8 cellular contexts compared by ENCODE assay signal in genomic region chr9:100411472-100412270, GRCh38. TPM values are rescaled to one million over a fixed set of nuclear protein-coding genes. Genes with fewer than 3 reads are reported as not detected.
DNase-seq lines count a peak whose midpoint lies in the region; ATAC-seq and TF ChIP-seq lines count a peak whose summit lies in the region.

No MANE protein-coding gene starts in this region.

- peaks cover 12% of the 10 kb centered on the region for H3K4me1 Mint-ChIP-seq in activated CD4-positive, alpha-beta T cell treated with anti-CD3 and anti-CD28 coated beads, Interleukin-2, amount 10 ng/mL, durations not matched to agents 24 days and 14 days
- peaks cover 37% of the 10 kb centered on the region for H3K4me1 Mint-ChIP-seq in dendritic cell treated with granulocyte-macrophage colony-stimulating factor and Interleukin-4, amounts not matched to agents 40 ng/mL and 50 ng/mL, for 4 days (ENCODE audit: low read depth)

- peaks cover 16% of the 10 kb centered on the region for H3K9me3 Mint-ChIP-seq in activated CD4-positive, alpha-beta T cell treated with anti-CD3 and anti-CD28 coated beads, Interleukin-2, amount 10 ng/mL, durations not matched to agents 24 days and 14 days
- H3K9me3 Mint-ChIP-seq in dendritic cell treated with granulocyte-macrophage colony-stimulating factor and Interleukin-4, amounts not matched to agents 40 ng/mL and 50 ng/mL, for 4 days: peaks cover 9% of the 10 kb centered on the region

- H3K27me3 Mint-ChIP-seq in activated CD4-positive, alpha-beta T cell treated with anti-CD3 and anti-CD28 coated beads, Interleukin-2, amount 10 ng/mL, durations not matched to agents 24 days and 14 days: peaks cover 19% of the 10 kb centered on the region
- peaks cover 8% of the 10 kb centered on the region for H3K27me3 Mint-ChIP-seq in dendritic cell treated with granulocyte-macrophage colony-stimulating factor and Interleukin-4, amounts not matched to agents 40 ng/mL and 50 ng/mL, for 4 days

- H3K36me3 Mint-ChIP-seq in activated CD4-positive, alpha-beta T cell treated with anti-CD3 and anti-CD28 coated beads, Interleukin-2, amount 10 ng/mL, durations not matched to agents 24 days and 14 days (ENCODE audit: low read depth): no peaks in the 10 kb centered on the region
- no peaks in the 10 kb centered on the region for H3K36me3 Mint-ChIP-seq in dendritic cell treated with granulocyte-macrophage colony-stimulating factor and Interleukin-4, amounts not matched to agents 40 ng/mL and 50 ng/mL, for 4 days (ENCODE audit: low read depth)

- peak overlapping the region; percentile 80 for H3K27ac Mint-ChIP-seq in activated CD4-positive, alpha-beta T cell treated with anti-CD3 and anti-CD28 coated beads, Interleukin-2, amount 10 ng/mL, durations not matched to agents 24 days and 14 days
- H3K27ac Mint-ChIP-seq in dendritic cell treated with granulocyte-macrophage colony-stimulating factor and Interleukin-4, amounts not matched to agents 40 ng/mL and 50 ng/mL, for 4 days: peak overlapping the region; percentile 73

- peak; percentile 100 for ATAC-seq in GM19035 (IDR thresholded peaks at IDR 0.05; ENCODE audit: unreplicated experiment)
- peak; percentile 100 for ATAC-seq in HG03342 (IDR thresholded peaks at IDR 0.05; ENCODE audit: unreplicated experiment)
- peak; percentile 100 for ATAC-seq in left lobe of liver

- DNase-seq in AG09319 (ENCODE audit: extremely low read depth, low read depth) (peak; percentile 57), NCI-H460 (ENCODE audit: extremely low read depth, low read depth) (peak; percentile 95), left lobe of liver (ENCODE audit: low spot score) (peak; percentile 83)
- peak; percentile 96 for DNase-seq in activated CD4-positive, alpha-beta T cell treated with anti-CD3 and anti-CD28 coated beads, Interleukin-2, amount 10 ng/mL, durations not matched to agents 24 days and 14 days
- peak; percentile 89 for DNase-seq in stimulated activated CD4-positive, alpha-beta T cell treated with anti-CD3 and anti-CD28 coated beads, Interleukin-1b, Interleukin-23, amount 100 ng/mL, for 48 hours

- no peak for TF ChIP-seq CTCF in AG09319 (IDR thresholded peaks at IDR 0.05; ENCODE audit: low read depth, low read length)

- intact Hi-C loops in activated CD4-positive, alpha-beta T cell treated with anti-CD3 and anti-CD28 coated beads, Interleukin-2, amount 10 ng/mL, durations not matched to agents 24 days and 14 days (cut with micrococcal nuclease): loop anchor here (1.0 kb wide), 3 partner anchors 15 to 187 kb away; no protein-coding TSS in a partner anchor
- intact Hi-C loops in dendritic cell treated with granulocyte-macrophage colony-stimulating factor and Interleukin-4, amounts not matched to agents 40 ng/mL and 50 ng/mL, for 4 days (cut with micrococcal nuclease): loop anchor here (1.0 kb wide), 1 partner anchor 59 kb away; the partner anchor contains the start of gene TEX10

- peak overlapping the region; percentile 86 for H3K4me3 Mint-ChIP-seq in activated CD4-positive, alpha-beta T cell treated with anti-CD3 and anti-CD28 coated beads, Interleukin-2, amount 10 ng/mL, durations not matched to agents 24 days and 14 days
- H3K4me3 Mint-ChIP-seq in dendritic cell treated with granulocyte-macrophage colony-stimulating factor and Interleukin-4, amounts not matched to agents 40 ng/mL and 50 ng/mL, for 4 days: peak overlapping the region; percentile 84

RNA-seq across cellular contexts. Expression of gene MSANTD3, which starts 15.3 kb away (rescaled TPM):
- 78.2 and 82.0 TPM in 2 replicates for total RNA-seq in NCI-H460 (2014; rRNA removed; shearing (Covaris generic))
- polyA plus RNA-seq in NCI-H460 (2014; cell fraction: nucleus; rRNA removed): 64.1 and 84.7 TPM in 2 replicates
- total RNA-seq in activated CD4-positive, alpha-beta T cell treated with anti-CD3 and anti-CD28 coated beads, Interleukin-2, amount 10 ng/mL, durations not matched to agents 24 days and 14 days: 10.0 and 13.9 TPM in 2 replicates
- 7.1 TPM for total RNA-seq in left lobe of liver

RNA-seq across cellular contexts. Expression of gene TEX10, which starts 58.9 kb away (rescaled TPM):
- 38.9 and 42.3 TPM in 2 replicates for total RNA-seq in NCI-H460 (2014; rRNA removed; shearing (Covaris generic))
- polyA plus RNA-seq in NCI-H460 (2014; cell fraction: nucleus; rRNA removed): 28.6 and 36.1 TPM in 2 replicates
- total RNA-seq in activated CD4-positive, alpha-beta T cell treated with anti-CD3 and anti-CD28 coated beads, Interleukin-2, amount 10 ng/mL, durations not matched to agents 24 days and 14 days: 31.3 and 32.8 TPM in 2 replicates
- total RNA-seq in left lobe of liver: 2.3 TPM

Comparison
In these comparisons a context has a peak if more than half of its experiments do, and no peak if none do; other contexts are left out.
1. Peak in every context shown above with its lines: DNase-seq and ATAC-seq.